Comparison of ENCODE assay signal across 1 cellular context in genomic region chr6:144284753-144285547, GRCh38.
TF ChIP-seq lines count a peak whose summit lies in the region.

Gene UTRN (plus strand): TSS chr6:144285335. CDS start chr6:144291829, 6,494 bp downstream.

TF ChIP-seq in HEK293, 187 proteins besides CTCF, POLR2A, EP300 and RAD21 (continued from another document and continues in another):
- peak; percentile 9; the same call in 1 of the 2 replicates for TF ChIP-seq PRDM4 (tag by site-specific recombination; IDR thresholded peaks at IDR 0.05)
- TF ChIP-seq ZNF37A (tag by site-specific recombination; IDR thresholded peaks at IDR 0.05) = no peak
- TF ChIP-seq ZNF792 (tag by site-specific recombination; IDR thresholded peaks at IDR 0.05) = no peak
- peak; percentile 97 for TF ChIP-seq ZBTB8A (tag by site-specific recombination; IDR thresholded peaks at IDR 0.05)
- TF ChIP-seq ZNF776 (tag by site-specific recombination; IDR thresholded peaks at IDR 0.05; ENCODE audit: borderline replicate concordance) = no peak
- no peak for TF ChIP-seq ZSCAN4 (tag by site-specific recombination; IDR thresholded peaks at IDR 0.05)
- TF ChIP-seq ZNF701 (tag by site-specific recombination; IDR thresholded peaks at IDR 0.05) = no peak
- peak; percentile 72; the same call in 1 of the 2 replicates for TF ChIP-seq ZEB2 (tag by site-specific recombination; IDR thresholded peaks at IDR 0.05)
- TF ChIP-seq OVOL3 (tag by site-specific recombination; IDR thresholded peaks at IDR 0.05) = no peak
- TF ChIP-seq ZNF26 (tag by site-specific recombination; IDR thresholded peaks at IDR 0.05) = no peak
- peak; percentile 46; the same call in 1 of the 2 replicates for TF ChIP-seq ZNF24 (tag by site-specific recombination; IDR thresholded peaks at IDR 0.05)
- TF ChIP-seq ZNF629 (tag by site-specific recombination; IDR thresholded peaks at IDR 0.05) = peak; percentile 33
- TF ChIP-seq ZIC2 (tag by site-specific recombination; IDR thresholded peaks at IDR 0.05) = peak; percentile 96
- TF ChIP-seq ZNF10 (tag by site-specific recombination; IDR thresholded peaks at IDR 0.05) = no peak
- 0 out of 2 replicates have a peak, but pooled peaks have one; percentile 3 for TF ChIP-seq ZBTB44 (tag by site-specific recombination; IDR thresholded peaks at IDR 0.05)
- no peak for TF ChIP-seq ZNF521 (tag by site-specific recombination; IDR thresholded peaks at IDR 0.05)
- peak; percentile 66; the same call in 1 of the 2 replicates for TF ChIP-seq ZNF692 (tag by site-specific recombination; IDR thresholded peaks at IDR 0.05)
- TF ChIP-seq KLF8 (tag by site-specific recombination; IDR thresholded peaks at IDR 0.05) = peak; percentile 77; the same call in 1 of the 2 replicates
- TF ChIP-seq ZNF561 (tag by site-specific recombination; IDR thresholded peaks at IDR 0.05; ENCODE audit: borderline replicate concordance) = peak; percentile 89
- TF ChIP-seq ZNF221 (tag by site-specific recombination; IDR thresholded peaks at IDR 0.05; ENCODE audit: borderline replicate concordance) = no peak
- no peak for TF ChIP-seq ZNF544 (tag by site-specific recombination; IDR thresholded peaks at IDR 0.05)
- peak; percentile 93 for TF ChIP-seq ZBTB20 (tag by site-specific recombination; IDR thresholded peaks at IDR 0.05)
- no peak for TF ChIP-seq ZNF843 (tag by site-specific recombination; IDR thresholded peaks at IDR 0.05)
- TF ChIP-seq ZNF623 (tag by site-specific recombination; IDR thresholded peaks at IDR 0.05) = no peak
- peak; percentile 48 for TF ChIP-seq WT1 (tag by site-specific recombination; IDR thresholded peaks at IDR 0.05)
- TF ChIP-seq GLI2 (tag by site-specific recombination; IDR thresholded peaks at IDR 0.05; ENCODE audit: borderline replicate concordance, low read depth) = no peak
- no peak for TF ChIP-seq ZNF274 (IDR thresholded peaks at IDR 0.05; ENCODE audit: low read length)
- no peak for TF ChIP-seq ZNF274 (tag by site-specific recombination; IDR thresholded peaks at IDR 0.05; ENCODE audit: borderline replicate concordance)
- TF ChIP-seq ZNF704 (tag by site-specific recombination; IDR thresholded peaks at IDR 0.05) = no peak
- peak; percentile 69 for TF ChIP-seq ZNF398 (tag by site-specific recombination; IDR thresholded peaks at IDR 0.05)
- TF ChIP-seq REST (tag by site-specific recombination; IDR thresholded peaks at IDR 0.05) = peak; percentile 43
- TF ChIP-seq MYNN (tag by site-specific recombination; IDR thresholded peaks at IDR 0.05; ENCODE audit: borderline replicate concordance) = peak; percentile 11; the same call in 1 of the 2 replicates
- TF ChIP-seq EGR2 (tag by site-specific recombination; IDR thresholded peaks at IDR 0.05; ENCODE audit: low read depth) = peak; percentile 75
- TF ChIP-seq ZSCAN30 (tag by site-specific recombination; IDR thresholded peaks at IDR 0.05) = peak; percentile 96
- peak; percentile 96 for TF ChIP-seq ZNF600 (tag by site-specific recombination; IDR thresholded peaks at IDR 0.05)
- no peak for TF ChIP-seq ZNF350 (tag by site-specific recombination; IDR thresholded peaks at IDR 0.05)
- TF ChIP-seq KLF10 (tag by site-specific recombination; IDR thresholded peaks at IDR 0.05) = peak; percentile 97
- peak; percentile 98 for TF ChIP-seq PATZ1 (tag by site-specific recombination; IDR thresholded peaks at IDR 0.05)
- TF ChIP-seq PRDM1 (tag by site-specific recombination; IDR thresholded peaks at IDR 0.05) = no peak
- TF ChIP-seq ZNF248 (tag by site-specific recombination; IDR thresholded peaks at IDR 0.05) = no peak
- no peak for TF ChIP-seq ZNF148 (tag by site-specific recombination; IDR thresholded peaks at IDR 0.05; ENCODE audit: borderline replicate concordance)
- no peak for TF ChIP-seq ZNF510 (tag by site-specific recombination; IDR thresholded peaks at IDR 0.05; ENCODE audit: insufficient replicate concordance)
- TF ChIP-seq ZFP69B (tag by site-specific recombination; IDR thresholded peaks at IDR 0.05) = no peak; the same call in 1 of the 2 replicates
